8 cellular contexts compared by ENCODE assay signal in genomic region chr1:206030714-206031113, GRCh38. TPM values are rescaled to one million over a fixed set of nuclear protein-coding genes. Genes with fewer than 3 reads are reported as not detected.
DNase-seq lines count a peak whose midpoint lies in the region; ATAC-seq and TF ChIP-seq lines count a peak whose summit lies in the region.

No MANE protein-coding gene starts in this region.

- no peaks in the 10 kb centered on the region for H3K36me3 ChIP-seq in BLaER1

- peak; percentile 99 for TF ChIP-seq CTCF in epithelial cell of esophagus (IDR thresholded peaks at IDR 0.05; ENCODE audit: insufficient read depth, low read depth, low read length, missing control alignments)

- no peaks in the 10 kb centered on the region for H3K9me3 Mint-ChIP-seq in activated CD8-positive, alpha-beta memory T cell treated with anti-CD3 and anti-CD28 coated beads, Interleukin-2, amount 10 ng/mL, durations not matched to agents 7 days and 5 days (ENCODE audit: low read depth)
- H3K9me3 Mint-ChIP-seq in naive B cell, result no peaks in the 10 kb centered on the region

- peaks cover 9% of the 10 kb centered on the region for H3K9me3 ChIP-seq in BLaER1

- H3K27ac ChIP-seq in BLaER1, result no peak overlapping the region

- H3K4me1 Mint-ChIP-seq in activated CD8-positive, alpha-beta memory T cell treated with anti-CD3 and anti-CD28 coated beads, Interleukin-2, amount 10 ng/mL, durations not matched to agents 7 days and 5 days, result peaks cover 6% of the 10 kb centered on the region
- H3K4me1 Mint-ChIP-seq in naive B cell, result peaks cover 36 to 52% (median 45%) of the 10 kb centered on the region in 3 donors

- H3K27ac Mint-ChIP-seq in activated CD8-positive, alpha-beta memory T cell treated with anti-CD3 and anti-CD28 coated beads, Interleukin-2, amount 10 ng/mL, durations not matched to agents 7 days and 5 days, result no peak overlapping the region
- peak overlapping the region in 1 of 6 donors; percentile 90 for H3K27ac Mint-ChIP-seq in naive B cell

- H3K27me3 ChIP-seq in BLaER1, result no peaks in the 10 kb centered on the region

- peak; percentile 44 for DNase-seq in HuH-7.5 (ENCODE audit: low spot score)
- DNase-seq in NOMO-1 treated with DMSO at 0.1 percent for 48 hours (lab: John Stamatoyannopoulos, UW; ENCODE audit: unreplicated experiment), result peak; percentile 91
- DNase-seq in activated CD8-positive, alpha-beta memory T cell treated with anti-CD3 and anti-CD28 coated beads, Interleukin-2, amount 10 ng/mL, durations not matched to agents 7 days and 5 days, result peak; percentile 75
- peak; percentile 95 for DNase-seq in epithelial cell of esophagus (ENCODE audit: low read depth)
- peak; percentile 67 for DNase-seq in naive B cell
- peak; percentile 73 for DNase-seq in stimulated activated naive CD8-positive, alpha-beta T cell treated with anti-CD3 and anti-CD28 coated beads, Interleukin-15, Interleukin-2, amounts not matched to agents 100 U/mL and 50 U/mL, for 24 hours

- H3K4me1 ChIP-seq in BLaER1, result peaks cover 41% of the 10 kb centered on the region

- H3K4me3 Mint-ChIP-seq in activated CD8-positive, alpha-beta memory T cell treated with anti-CD3 and anti-CD28 coated beads, Interleukin-2, amount 10 ng/mL, durations not matched to agents 7 days and 5 days, result no peak overlapping the region
- peak overlapping the region in 7 of 8 donors; percentile 11 to 78 (median 48) for H3K4me3 Mint-ChIP-seq in naive B cell

- no peaks in the 10 kb centered on the region for H4K20me1 ChIP-seq in BLaER1

- ATAC-seq in GM19351 (IDR thresholded peaks at IDR 0.05; ENCODE audit: unreplicated experiment), result peak; percentile 80
- peak; percentile 95 for ATAC-seq in activated CD8-positive, alpha-beta memory T cell treated with anti-CD3 and anti-CD28 coated beads, Interleukin-2, amount 10 ng/mL, durations not matched to agents 7 days and 5 days
- ATAC-seq in naive B cell (ENCODE audit: low read depth in 2 of 2), result peak; percentile 75 to 84
- ATAC-seq in stimulated activated naive CD8-positive, alpha-beta T cell treated with anti-CD3 and anti-CD28 coated beads, Interleukin-15, Interleukin-2, amounts not matched to agents 100 U/mL and 50 U/mL, for 24 hours, result peak; percentile 94

- H3K27me3 Mint-ChIP-seq in activated CD8-positive, alpha-beta memory T cell treated with anti-CD3 and anti-CD28 coated beads, Interleukin-2, amount 10 ng/mL, durations not matched to agents 7 days and 5 days, result peaks cover 75% of the 10 kb centered on the region
- peaks cover 0 to 6% (median 0%) of the 10 kb centered on the region in 3 donors for H3K27me3 Mint-ChIP-seq in naive B cell

- no peak overlapping the region for H3K9ac ChIP-seq in BLaER1

- H3K4me3 ChIP-seq in BLaER1 (no peak overlapping the region), epithelial cell of esophagus (ENCODE audit: low read length) (no peak overlapping the region)

- no peaks in the 10 kb centered on the region for H3K36me3 Mint-ChIP-seq in activated CD8-positive, alpha-beta memory T cell treated with anti-CD3 and anti-CD28 coated beads, Interleukin-2, amount 10 ng/mL, durations not matched to agents 7 days and 5 days
- H3K36me3 Mint-ChIP-seq in naive B cell, result no peaks in the 10 kb centered on the region

- CTCF ChIA-PET in activated CD8-positive, alpha-beta memory T cell treated with anti-CD3 and anti-CD28 coated beads, Interleukin-2, amount 10 ng/mL, durations not matched to agents 7 days and 5 days (lab: Charles Lee), result interaction anchor here (0.9 to 6.9 kb wide), 19 partner anchors 9 to 604 kb away, joined by 3 to 129 read pairs (median 3); partner anchors contain the start of gene PM20D1

- H3K4me2 ChIP-seq in BLaER1, result 0 out of 2 replicates have a peak overlapping the region, but pooled peaks have one; percentile 1

RNA-seq across cellular contexts. Expression of gene CTSE, which starts 7.0 kb away (rescaled TPM):
- total RNA-seq in activated CD8-positive, alpha-beta memory T cell treated with anti-CD3 and anti-CD28 coated beads, Interleukin-2, amount 10 ng/mL, durations not matched to agents 7 days and 5 days, result not detected
- polyA plus RNA-seq in naive B cell (ENCODE audit: low read depth in 6 of 6), result not detected

RNA-seq across cellular contexts. Expression of gene RHEX, which starts 22.3 kb away (rescaled TPM):
- not detected for total RNA-seq in activated CD8-positive, alpha-beta memory T cell treated with anti-CD3 and anti-CD28 coated beads, Interleukin-2, amount 10 ng/mL, durations not matched to agents 7 days and 5 days
- polyA plus RNA-seq in naive B cell (ENCODE audit: low read depth in 6 of 6), result 1 to 10 TPM in 2 of 6 donors, under 1 TPM in 4; 0.28 to 5.3 (median 0.60) TPM

RNA-seq across cellular contexts. Expression of gene RAB7B, which starts 27.5 kb away (rescaled TPM):
- total RNA-seq in activated CD8-positive, alpha-beta memory T cell treated with anti-CD3 and anti-CD28 coated beads, Interleukin-2, amount 10 ng/mL, durations not matched to agents 7 days and 5 days, result not detected
- polyA plus RNA-seq in naive B cell (ENCODE audit: low read depth in 6 of 6), result not detected

Comparison
In these comparisons a context has a peak if more than half of its experiments do, and no peak if none do; other contexts are left out.
1. DNase-seq: peak in every context shown above with its lines; median percentile 95 in epithelial cell of esophagus; 91 in NOMO-1 treated with DMSO at 0.1 percent for 48 hours; 75 in activated CD8-positive, alpha-beta memory T cell treated with anti-CD3 and anti-CD28 coated beads, Interleukin-2, amount 10 ng/mL, durations not matched to agents 7 days and 5 days; 73 in stimulated activated naive CD8-positive, alpha-beta T cell treated with anti-CD3 and anti-CD28 coated beads, Interleukin-15, Interleukin-2, amounts not matched to agents 100 U/mL and 50 U/mL, for 24 hours; 67 in naive B cell; 44 in HuH-7.5.